ENCODE assay signal across 15 cellular contexts in the genomic region with DNA sequence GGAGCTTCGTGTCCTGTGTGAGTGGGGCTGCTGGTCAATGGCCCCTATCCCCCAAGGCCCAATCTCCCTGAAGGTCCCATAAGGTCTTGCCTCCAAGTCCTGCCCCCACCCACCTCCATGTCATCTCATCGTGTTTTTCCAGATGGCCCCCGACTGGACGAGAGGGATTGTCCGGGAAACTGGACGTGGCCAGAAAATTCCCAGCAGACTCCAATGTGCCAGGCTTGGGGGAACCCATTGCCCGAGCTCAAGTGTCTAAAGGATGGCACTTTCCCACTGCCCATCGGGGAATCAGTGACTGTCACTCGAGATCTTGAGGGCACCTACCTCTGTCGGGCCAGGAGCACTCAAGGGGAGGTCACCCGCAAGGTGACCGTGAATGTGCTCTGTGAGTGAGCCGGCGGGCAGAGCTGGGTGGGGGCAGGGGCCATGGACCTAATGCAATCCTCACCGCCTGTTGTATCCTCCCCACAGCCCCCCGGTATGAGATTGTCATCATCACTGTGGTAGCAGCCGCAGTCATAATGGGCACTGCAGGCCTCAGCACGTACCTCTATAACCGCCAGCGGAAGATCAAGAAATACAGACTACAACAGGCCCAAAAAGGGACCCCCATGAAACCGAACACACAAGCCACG. TPM values are rescaled to one million over a fixed set of nuclear protein-coding genes. Genes with fewer than 3 reads are reported as not detected.
"Had no signal": no experiment of that assay in that cellular context is flagged by ENCODE, and none has a peak within 500 bp of the region (broad histone marks: within the 10 kb centered on the region; RNA-seq: fewer than 3 reads in every experiment).

No MANE protein-coding gene starts in this region.

- H3K4me3 Mint-ChIP-seq: activated B cell treated with CpG ODN at 0.5 μM for 24 hours; effector memory CD8-positive, alpha-beta T cell; stimulated activated naive CD8-positive, alpha-beta T cell treated with anti-CD3 and anti-CD28 coated beads, Interleukin-15, amount 100 ng/mL, for 72 hours had no signal

- ATAC-seq: effector memory CD8-positive, alpha-beta T cell; gastrocnemius medialis; heart right ventricle; stimulated activated naive CD8-positive, alpha-beta T cell treated with anti-CD3 and anti-CD28 coated beads, Interleukin-15, amount 100 ng/mL, for 72 hours had no signal

- H3K9me3 ChIP-seq: gastrocnemius medialis, heart right ventricle, ovary, testis had no signal

- H3K36me3 ChIP-seq: ovary had no signal

- H3K9me3 Mint-ChIP-seq: activated B cell treated with CpG ODN at 0.5 μM for 24 hours; effector memory CD8-positive, alpha-beta T cell; stimulated activated naive CD8-positive, alpha-beta T cell treated with anti-CD3 and anti-CD28 coated beads, Interleukin-15, amount 100 ng/mL, for 72 hours had no signal

- H3K4me3 ChIP-seq: gastrocnemius medialis, heart right ventricle, ovary, testis had no signal

- DNase-seq: activated B cell treated with CpG ODN at 0.5 μM for 24 hours; activated CD4-positive, alpha-beta T cell treated with anti-CD3 and anti-CD28 coated beads, Interleukin-2, amount 50 U/mL, for 1 hour; activated naive CD4-positive, alpha-beta T cell treated with anti-CD3 and anti-CD28 coated beads, Interleukin-2, amount 50 U/mL, for 16 hours; activated T-cell treated with anti-CD3 and anti-CD28 coated beads for 4 hours; central memory CD4-positive, alpha-beta T cell; cortex of kidney; effector memory CD8-positive, alpha-beta T cell; gastrocnemius medialis; heart right ventricle; mesendoderm; ovary; stimulated activated CD4-positive, alpha-beta T cell treated with anti-CD3 and anti-CD28 coated beads, Interleukin-2, amount 100 ng/mL, for 48 hours; stimulated activated CD8-positive, alpha-beta memory T cell treated with anti-CD3 and anti-CD28 coated beads, Interleukin-4, amount 100 ng/mL, for 48 hours; stimulated activated naive CD8-positive, alpha-beta T cell treated with anti-CD3 and anti-CD28 coated beads, Interleukin-15, amount 100 ng/mL, for 72 hours; testis had no signal

- H3K27ac ChIP-seq: gastrocnemius medialis, heart right ventricle, ovary, testis had no signal

- H3K27me3 ChIP-seq: ovary, testis had no signal

- H3K27ac Mint-ChIP-seq: activated B cell treated with CpG ODN at 0.5 μM for 24 hours; effector memory CD8-positive, alpha-beta T cell; stimulated activated naive CD8-positive, alpha-beta T cell treated with anti-CD3 and anti-CD28 coated beads, Interleukin-15, amount 100 ng/mL, for 72 hours had no signal

RNA-seq across cellular contexts. Expression of a gene that starts 2.0 kb away (rescaled TPM):
- total RNA-seq: gastrocnemius medialis had no signal

RNA-seq across cellular contexts. Expression of a gene that starts 5.0 kb away (rescaled TPM):
- total RNA-seq: gastrocnemius medialis had no signal
